8 cellular contexts compared by ENCODE assay signal in the genomic region with DNA sequence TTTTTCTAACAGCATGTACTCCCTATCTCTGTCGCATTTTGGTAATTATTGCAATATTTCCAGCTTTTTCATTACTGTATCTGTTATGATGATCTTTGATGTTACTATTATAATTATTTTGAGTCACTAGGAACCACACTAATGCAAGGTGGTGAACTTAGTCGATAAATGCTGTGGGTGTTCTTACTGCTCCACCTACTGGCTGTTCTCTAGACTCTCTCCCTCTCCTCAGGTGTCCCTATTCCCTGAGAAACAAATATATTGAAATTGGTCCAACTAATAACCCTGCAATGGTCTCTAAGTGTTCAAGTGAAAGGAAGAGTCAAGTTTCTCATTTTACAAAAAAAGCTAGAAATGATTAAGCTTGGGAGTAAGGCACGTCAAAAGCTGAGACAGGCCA. TPM values are rescaled to one million over a fixed set of nuclear protein-coding genes. Genes with fewer than 3 reads are reported as not detected.
A peak's percentile ranks its signal among the peaks of the same experiment; 100 is the strongest.
DNase-seq lines count a peak whose midpoint lies in the region; ATAC-seq and TF ChIP-seq lines count a peak whose summit lies in the region.

No MANE protein-coding gene starts in this region.

- no peak for DNase-seq in activated CD8-positive, alpha-beta T cell treated with anti-CD3 and anti-CD28 coated beads for 36 hours
- no peak for DNase-seq in activated CD8-positive, alpha-beta T cell treated with anti-CD3 and anti-CD28 coated beads, Interleukin-2, amount 10 ng/mL, durations not matched to agents 7 days and 5 days
- DNase-seq in astrocyte of the cerebellum (ENCODE audit: low read depth) (no peak), activated gamma-delta T cell treated with Interleukin-2 at 50 U/mL for 16 hours (no peak), CD1c-positive myeloid dendritic cell (ENCODE audit: extremely low spot score) (no peak)

- CTCF ChIA-PET in activated CD8-positive, alpha-beta T cell treated with anti-CD3 and anti-CD28 coated beads for 36 hours (lab: Charles Lee), result interaction anchor here (0.6 to 1.4 kb wide), 5 partner anchors 12 to 587 kb away, joined by 3 to 5 read pairs (median 3); no protein-coding TSS in a partner anchor
- CTCF ChIA-PET in activated CD8-positive, alpha-beta T cell treated with anti-CD3 and anti-CD28 coated beads, Interleukin-2, amount 10 ng/mL, durations not matched to agents 7 days and 5 days (lab: Charles Lee), result interaction anchor here (0.9 to 3.9 kb wide), 12 partner anchors 10 to 204 kb away, joined by 3 to 17 read pairs (median 4); partner anchors contain the start of gene ARL14EP

- no peaks in the 10 kb centered on the region for H3K9me3 Mint-ChIP-seq in activated CD8-positive, alpha-beta T cell treated with anti-CD3 and anti-CD28 coated beads for 36 hours
- H3K9me3 Mint-ChIP-seq in activated CD8-positive, alpha-beta T cell treated with anti-CD3 and anti-CD28 coated beads, Interleukin-2, amount 10 ng/mL, durations not matched to agents 7 days and 5 days (ENCODE audit: insufficient read depth), result no peaks in the 10 kb centered on the region
- no peaks in the 10 kb centered on the region for H3K9me3 Mint-ChIP-seq in nephron

- in situ Hi-C loops in astrocyte of the cerebellum (cut with HindIII; ENCODE audit: low sequenced_read_pairs), result no loop called here

- intact Hi-C loops in activated CD8-positive, alpha-beta T cell treated with anti-CD3 and anti-CD28 coated beads for 36 hours (cut with micrococcal nuclease), result no loop called here

- POLR2A ChIA-PET in activated CD8-positive, alpha-beta T cell treated with anti-CD3 and anti-CD28 coated beads for 36 hours (lab: Charles Lee), result interaction anchor here (1.3 kb wide), 1 partner anchor 10 kb away, joined by 4 read pairs; the partner anchor contains the start of gene ARL14EP
- POLR2A ChIA-PET in activated CD8-positive, alpha-beta T cell treated with anti-CD3 and anti-CD28 coated beads, Interleukin-2, amount 10 ng/mL, durations not matched to agents 7 days and 5 days (lab: Charles Lee), result interaction anchor here (1.2 to 1.7 kb wide), 2 partner anchors 10 to 11 kb away, joined by 4 to 5 read pairs; partner anchors contain the start of gene ARL14EP

- H3K36me3 Mint-ChIP-seq in activated CD8-positive, alpha-beta T cell treated with anti-CD3 and anti-CD28 coated beads for 36 hours (ENCODE audit: low read depth), result peaks cover 37% of the 10 kb centered on the region
- H3K36me3 Mint-ChIP-seq in activated CD8-positive, alpha-beta T cell treated with anti-CD3 and anti-CD28 coated beads, Interleukin-2, amount 10 ng/mL, durations not matched to agents 7 days and 5 days (ENCODE audit: low read depth), result peaks cover 58% of the 10 kb centered on the region
- peaks cover 65% of the 10 kb centered on the region for H3K36me3 Mint-ChIP-seq in nephron (ENCODE audit: low read depth)

- no peak overlapping the region for H3K4me3 ChIP-seq in astrocyte of the cerebellum (ENCODE audit: low read depth, low read length)

- TF ChIP-seq CTCF in activated CD8-positive, alpha-beta T cell treated with anti-CD3 and anti-CD28 coated beads for 36 hours (IDR thresholded peaks at IDR 0.05), result peak; percentile 50
- TF ChIP-seq CTCF in astrocyte of the cerebellum (IDR thresholded peaks at IDR 0.05; ENCODE audit: low read depth, low read length, missing control alignments) (peak; percentile 64), nephron (IDR thresholded peaks at IDR 0.05; ENCODE audit: unreplicated experiment in 3 of 3) (peak; percentile 36 to 45 (median 39))

- peaks cover 29% of the 10 kb centered on the region for H3K4me1 Mint-ChIP-seq in activated CD8-positive, alpha-beta T cell treated with anti-CD3 and anti-CD28 coated beads for 36 hours (ENCODE audit: low read depth)
- peaks cover 12% of the 10 kb centered on the region for H3K4me1 Mint-ChIP-seq in activated CD8-positive, alpha-beta T cell treated with anti-CD3 and anti-CD28 coated beads, Interleukin-2, amount 10 ng/mL, durations not matched to agents 7 days and 5 days (ENCODE audit: low read depth)
- H3K4me1 Mint-ChIP-seq in nephron, result peaks cover 4% of the 10 kb centered on the region

- H3K27ac Mint-ChIP-seq in activated CD8-positive, alpha-beta T cell treated with anti-CD3 and anti-CD28 coated beads for 36 hours, result peak overlapping the region; percentile 38
- no peak overlapping the region for H3K27ac Mint-ChIP-seq in activated CD8-positive, alpha-beta T cell treated with anti-CD3 and anti-CD28 coated beads, Interleukin-2, amount 10 ng/mL, durations not matched to agents 7 days and 5 days
- H3K27ac Mint-ChIP-seq in nephron, result no peak overlapping the region

- ATAC-seq in activated CD8-positive, alpha-beta T cell treated with anti-CD3 and anti-CD28 coated beads for 36 hours, result peak; percentile 30
- ATAC-seq in activated CD8-positive, alpha-beta T cell treated with anti-CD3 and anti-CD28 coated beads, Interleukin-2, amount 10 ng/mL, durations not matched to agents 7 days and 5 days, result no peak
- ATAC-seq in HG03139 (IDR thresholded peaks at IDR 0.05; ENCODE audit: unreplicated experiment) (peak; percentile 69), HG03342 (IDR thresholded peaks at IDR 0.05; ENCODE audit: unreplicated experiment) (no peak)

- H3K27me3 Mint-ChIP-seq in activated CD8-positive, alpha-beta T cell treated with anti-CD3 and anti-CD28 coated beads for 36 hours, result no peaks in the 10 kb centered on the region
- H3K27me3 Mint-ChIP-seq in activated CD8-positive, alpha-beta T cell treated with anti-CD3 and anti-CD28 coated beads, Interleukin-2, amount 10 ng/mL, durations not matched to agents 7 days and 5 days (ENCODE audit: low read depth), result no peaks in the 10 kb centered on the region
- no peaks in the 10 kb centered on the region for H3K27me3 Mint-ChIP-seq in nephron (ENCODE audit: low read depth)

- H3K4me3 Mint-ChIP-seq in activated CD8-positive, alpha-beta T cell treated with anti-CD3 and anti-CD28 coated beads for 36 hours, result no peak overlapping the region
- H3K4me3 Mint-ChIP-seq in activated CD8-positive, alpha-beta T cell treated with anti-CD3 and anti-CD28 coated beads, Interleukin-2, amount 10 ng/mL, durations not matched to agents 7 days and 5 days, result no peak overlapping the region
- no peak overlapping the region for H3K4me3 Mint-ChIP-seq in nephron

RNA-seq across cellular contexts. Expression of gene ARL14EP, which starts 10.5 kb away (rescaled TPM):
- 10 to 100 TPM; 23.3 to 28.3 TPM for total RNA-seq in activated CD8-positive, alpha-beta T cell treated with anti-CD3 and anti-CD28 coated beads for 36 hours
- total RNA-seq in activated CD8-positive, alpha-beta T cell treated with anti-CD3 and anti-CD28 coated beads, Interleukin-2, amount 10 ng/mL, durations not matched to agents 7 days and 5 days, result 10 to 100 TPM; 27.3 to 30.9 TPM

Comparison
In these comparisons a context has a peak if more than half of its experiments do, and no peak if none do; other contexts are left out.
1. ATAC-seq: peak in activated CD8-positive, alpha-beta T cell treated with anti-CD3 and anti-CD28 coated beads for 36 hours (single experiment) and HG03139 (single experiment); none in activated CD8-positive, alpha-beta T cell treated with anti-CD3 and anti-CD28 coated beads, Interleukin-2, amount 10 ng/mL, durations not matched to agents 7 days and 5 days (single experiment) and HG03342 (single experiment).
2. Peak in every context shown above with its lines, with median percentiles within 50 percentile points of each other: CTCF ChIP-seq.